1 cellular context compared by ENCODE assay signal in genomic region chr2:85740193-85740592, GRCh38.
TF ChIP-seq lines count a peak whose summit lies in the region.

No MANE protein-coding gene starts in this region.

TF ChIP-seq in IMR-90, 13 proteins besides CTCF, POLR2A, EP300 and RAD21:
- TF ChIP-seq MAZ (IDR thresholded peaks at IDR 0.05; ENCODE audit: borderline replicate concordance, low read depth, low read length) (no peak), CEBPB (IDR thresholded peaks at IDR 0.05; ENCODE audit: low read depth, low read length) (no peak), SMC3 (IDR thresholded peaks at IDR 0.05; ENCODE audit: low read depth, low read length) (no peak), CHD1 (IDR thresholded peaks at IDR 0.05; ENCODE audit: low read depth, low read length) (no peak), BHLHE40 (IDR thresholded peaks at IDR 0.05; ENCODE audit: low read depth, low read length) (no peak), MXI1 (IDR thresholded peaks at IDR 0.05; ENCODE audit: borderline replicate concordance, low read depth, low read length) (no peak), ELK1 (IDR thresholded peaks at IDR 0.05; ENCODE audit: borderline replicate concordance, low read depth, low read length) (no peak), NFE2L2 (IDR thresholded peaks at IDR 0.05; ENCODE audit: low read depth, low read length) (no peak), RCOR1 (IDR thresholded peaks at IDR 0.05; ENCODE audit: insufficient replicate concordance, low read length) (no peak), MAFK (IDR thresholded peaks at IDR 0.05; ENCODE audit: low read depth, low read length) (no peak), RFX5 (IDR thresholded peaks at IDR 0.05; ENCODE audit: low read depth, low read length) (no peak), FOS (IDR thresholded peaks at IDR 0.05; ENCODE audit: low read depth, low read length) (no peak)
- TF ChIP-seq, protein P1, sequence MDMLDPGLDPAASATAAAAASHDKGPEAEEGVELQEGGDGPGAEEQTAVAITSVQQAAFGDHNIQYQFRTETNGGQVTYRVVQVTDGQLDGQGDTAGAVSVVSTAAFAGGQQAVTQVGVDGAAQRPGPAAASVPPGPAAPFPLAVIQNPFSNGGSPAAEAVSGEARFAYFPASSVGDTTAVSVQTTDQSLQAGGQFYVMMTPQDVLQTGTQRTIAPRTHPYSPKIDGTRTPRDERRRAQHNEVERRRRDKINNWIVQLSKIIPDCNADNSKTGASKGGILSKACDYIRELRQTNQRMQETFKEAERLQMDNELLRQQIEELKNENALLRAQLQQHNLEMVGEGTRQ (IDR thresholded peaks at IDR 0.05; ENCODE audit: low read depth, low read length): no peak
